23 cellular contexts compared by ENCODE assay signal in the genomic region with DNA sequence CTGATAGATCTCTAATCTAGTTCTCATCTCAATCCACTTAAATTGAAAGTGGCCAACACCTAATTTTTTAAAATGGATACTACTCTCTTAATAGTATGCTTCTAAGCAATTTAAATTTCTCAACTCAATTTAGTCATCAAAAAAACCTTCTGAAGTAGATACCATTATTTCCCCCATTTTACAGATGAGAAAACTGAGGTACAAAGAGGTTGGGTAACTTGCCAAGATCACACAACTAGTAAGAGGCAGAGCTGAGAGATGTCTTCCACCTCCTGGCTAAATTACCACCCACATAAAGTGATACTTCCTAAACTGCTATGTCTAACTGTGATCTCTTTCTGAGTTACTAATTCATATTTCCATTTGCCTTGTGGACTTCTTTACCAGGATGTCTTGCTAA. TPM values are rescaled to one million over a fixed set of nuclear protein-coding genes. Genes with fewer than 3 reads are reported as not detected.
A peak's percentile ranks its signal among the peaks of the same experiment; 100 is the strongest.
DNase-seq lines count a peak whose midpoint lies in the region; ATAC-seq, FAIRE-seq and TF ChIP-seq lines count a peak whose summit lies in the region.
"Had no signal": no experiment of that assay in that cellular context is flagged by ENCODE, and none has a peak within 500 bp of the region (broad histone marks: within the 10 kb centered on the region; RNA-seq: fewer than 3 reads in every experiment).

No MANE protein-coding gene starts in this region.

- H3K9ac ChIP-seq in kidney (ENCODE audit: low read length in 2 of 2), result no peak overlapping the region
- H3K9ac ChIP-seq: BLaER1, GM23248 had no signal

- H3K36me3 Mint-ChIP-seq in activated T-cell treated with anti-CD3 and anti-CD28 coated beads, Interleukin-2, amount 50 U/mL, for 24 hours (ENCODE audit: low read depth), result peaks cover 40% of the 10 kb centered on the region
- H3K36me3 Mint-ChIP-seq in activated T-helper 17 cell treated with anti-CD3 and anti-CD28 coated beads, Interleukin-2, amount 50 U/mL, for 72 hours (ENCODE audit: low read depth), result peaks cover 31% of the 10 kb centered on the region
- peaks cover 3% of the 10 kb centered on the region for H3K36me3 Mint-ChIP-seq in central memory CD8-positive, alpha-beta T cell (ENCODE audit: insufficient read depth)

- no peaks in the 10 kb centered on the region for H3K36me3 ChIP-seq in kidney (ENCODE audit: control insufficient read depth in 1 of 2, insufficient read depth in 2 of 2, low read length in 2 of 2)

- peaks cover 3 to 11% of the 10 kb centered on the region in 2 donors for H3K4me1 ChIP-seq in kidney (ENCODE audit: control insufficient read depth in 1 of 2, insufficient read depth in 1 of 2, low read depth in 1 of 2, low read length in 2 of 2)

- no peaks in the 10 kb centered on the region for H3K27me3 Mint-ChIP-seq in activated T-cell treated with anti-CD3 and anti-CD28 coated beads, Interleukin-2, amount 50 U/mL, for 24 hours
- H3K27me3 Mint-ChIP-seq in activated T-helper 17 cell treated with anti-CD3 and anti-CD28 coated beads, Interleukin-2, amount 50 U/mL, for 72 hours, result no peaks in the 10 kb centered on the region
- H3K27me3 Mint-ChIP-seq in central memory CD8-positive, alpha-beta T cell, result no peaks in the 10 kb centered on the region
- H3K27me3 Mint-ChIP-seq: B cell; CD4-positive, CD25-positive, alpha-beta regulatory T cell had no signal

- H3K4me3 Mint-ChIP-seq in activated T-cell treated with anti-CD3 and anti-CD28 coated beads, Interleukin-2, amount 50 U/mL, for 24 hours, result no peak overlapping the region
- no peak overlapping the region for H3K4me3 Mint-ChIP-seq in activated T-helper 17 cell treated with anti-CD3 and anti-CD28 coated beads, Interleukin-2, amount 50 U/mL, for 72 hours
- H3K4me3 Mint-ChIP-seq in central memory CD8-positive, alpha-beta T cell, result no peak overlapping the region
- H3K4me3 Mint-ChIP-seq: B cell; CD4-positive, CD25-positive, alpha-beta regulatory T cell; CD8-positive, alpha-beta T cell; H9 had no signal

- peaks cover 3% of the 10 kb centered on the region for H3K9me3 Mint-ChIP-seq in activated T-cell treated with anti-CD3 and anti-CD28 coated beads, Interleukin-2, amount 50 U/mL, for 24 hours
- peaks cover 3% of the 10 kb centered on the region for H3K9me3 Mint-ChIP-seq in activated T-helper 17 cell treated with anti-CD3 and anti-CD28 coated beads, Interleukin-2, amount 50 U/mL, for 72 hours
- H3K9me3 Mint-ChIP-seq in central memory CD8-positive, alpha-beta T cell, result no peaks in the 10 kb centered on the region

- DNase-seq in activated T-cell treated with anti-CD3 and anti-CD28 coated beads, Interleukin-2, amount 50 U/mL, for 24 hours, result no peak
- no peak for DNase-seq in activated T-cell treated with anti-CD3 and anti-CD28 coated beads, Interleukin-2, amount 50 U/mL, for 48 hours
- DNase-seq in HTR-8/SVneo (ENCODE audit: insufficient read length, low spot score), result no peak
- DNase-seq in central memory CD8-positive, alpha-beta T cell (ENCODE audit: low spot score in 2 of 2), result no peak
- no peak for DNase-seq in kidney
- no peak for DNase-seq in stimulated activated CD4-positive, alpha-beta T cell treated with anti-CD3 and anti-CD28 coated beads, Interleukin-1b, Interleukin-23, amount 100 ng/mL, for 48 hours
- DNase-seq in GDM1 (lab: John Stamatoyannopoulos, UW), result no peak
- DNase-seq: CD4-positive, CD25-positive, alpha-beta regulatory T cell; CD8-positive, alpha-beta T cell; DMS 273 treated with DMSO at 0.1 percent for 48 hours; DMS79; EL; GF-D8; GM23248; H9 had no signal

- peaks cover 51% of the 10 kb centered on the region for H3K4me1 Mint-ChIP-seq in activated T-cell treated with anti-CD3 and anti-CD28 coated beads, Interleukin-2, amount 50 U/mL, for 24 hours (ENCODE audit: low read depth)
- H3K4me1 Mint-ChIP-seq in activated T-helper 17 cell treated with anti-CD3 and anti-CD28 coated beads, Interleukin-2, amount 50 U/mL, for 72 hours, result peaks cover 32% of the 10 kb centered on the region
- peaks cover 56% of the 10 kb centered on the region for H3K4me1 Mint-ChIP-seq in central memory CD8-positive, alpha-beta T cell

- FAIRE-seq in HTR-8/SVneo (lab: Jason Lieb, UNC), result peak; percentile 70
- FAIRE-seq in kidney (lab: Jason Lieb, UNC), result no peak
- FAIRE-seq: D721Med, GM12892 had no signal

- H3K27ac Mint-ChIP-seq in activated T-cell treated with anti-CD3 and anti-CD28 coated beads, Interleukin-2, amount 50 U/mL, for 24 hours, result peak overlapping the region; percentile 45
- H3K27ac Mint-ChIP-seq in activated T-helper 17 cell treated with anti-CD3 and anti-CD28 coated beads, Interleukin-2, amount 50 U/mL, for 72 hours, result peak overlapping the region; percentile 59
- peak overlapping the region; percentile 27 for H3K27ac Mint-ChIP-seq in central memory CD8-positive, alpha-beta T cell (ENCODE audit: low read depth)
- H3K27ac Mint-ChIP-seq: B cell; CD8-positive, alpha-beta T cell; H9 had no signal

- intact Hi-C loops in kidney (cut with DNase I), result no loop called here

- no peaks in the 10 kb centered on the region for H3K9me3 ChIP-seq in kidney (ENCODE audit: control insufficient read depth in 1 of 2, low read length in 2 of 2)

- ATAC-seq in activated T-helper 17 cell treated with anti-CD3 and anti-CD28 coated beads, Interleukin-2, amount 50 U/mL, for 72 hours (replicated peaks), result no peak
- ATAC-seq in central memory CD8-positive, alpha-beta T cell (replicated peaks; ENCODE audit: extremely low read depth, poor library complexity, severe bottlenecking), result no peak
- ATAC-seq: CD8-positive, alpha-beta T cell; HCT116 had no signal

- no peak overlapping the region for H3K27ac ChIP-seq in kidney (ENCODE audit: low read depth in 2 of 2, low read length in 2 of 2)
- H3K27ac ChIP-seq: 22Rv1, BLaER1, C4-2B, GM23248 had no signal

- no peak overlapping the region for H3K4me3 ChIP-seq in kidney (ENCODE audit: low read length in 2 of 2)
- H3K4me3 ChIP-seq: BLaER1, GM23248 had no signal

- no peak for TF ChIP-seq CTCF in kidney (IDR thresholded peaks at IDR 0.05; ENCODE audit: borderline replicate concordance, extremely low read depth, insufficient read depth)

RNA-seq across cellular contexts. Expression of a gene that starts 6.6 kb away (rescaled TPM):
- total RNA-seq in activated T-helper 17 cell treated with anti-CD3 and anti-CD28 coated beads, Interleukin-2, amount 50 U/mL, for 72 hours, result 10 to 100 TPM; 59.0 to 67.6 TPM
- 52.2 TPM for total RNA-seq in kidney
- polyA plus RNA-seq in kidney (ENCODE audit: insufficient read depth, low read depth, low replicate concordance), result 11.6 TPM

RNA-seq across cellular contexts. Expression of a gene that starts 6.7 kb away (rescaled TPM):
- 10 to 100 TPM; 25.5 to 34.9 TPM for total RNA-seq in activated T-helper 17 cell treated with anti-CD3 and anti-CD28 coated beads, Interleukin-2, amount 50 U/mL, for 72 hours
- 49.4 TPM for total RNA-seq in kidney
- 18.3 TPM for polyA plus RNA-seq in kidney (ENCODE audit: insufficient read depth, low read depth, low replicate concordance)
